Comparison of ENCODE assay signal across 24 cellular contexts in genomic region chr10:130053561-130053960, GRCh38.
"Had no signal": no experiment of that assay in that cellular context is flagged by ENCODE, and none has a peak within 500 bp of the region (broad histone marks: within the 10 kb centered on the region; RNA-seq: fewer than 3 reads in every experiment).

No MANE protein-coding gene starts in this region.

- H3K79me2 ChIP-seq: parathyroid adenoma had no signal

- H3K27ac ChIP-seq: breast epithelium, neutrophil, parathyroid adenoma, sigmoid colon, stomach, testis had no signal

- H3K27ac Mint-ChIP-seq: activated CD4-positive, alpha-beta T cell treated with anti-CD3 and anti-CD28 coated beads, Interleukin-2, amount 10 ng/mL, durations not matched to agents 24 days and 14 days; activated CD8-positive, alpha-beta T cell treated with anti-CD3 and anti-CD28 coated beads for 36 hours; activated naive CD4-positive, alpha-beta T cell treated with anti-CD3 and anti-CD28 coated beads, Interleukin-2, amount 10 ng/mL, durations not matched to agents 7 days and 5 days; activated T-cell treated with anti-CD3 and anti-CD28 coated beads, Interleukin-2, amount 50 U/mL, for 24 hours; activated T-helper 2 cell treated with anti-CD3 and anti-CD28 coated beads, Interferon-gamma antibody, Interleukin-2, Interleukin-4, amounts not matched to agents 10 μg/mL and 5 μg/mL and 100 μg/mL, durations not matched to agents 14 hours and 24 hours and 36 hours; natural killer cell treated with Interleukin-12 subunit alpha and Interleukin-12 subunit beta and Interleukin-15 and Interleukin-18, amount 100 ng/mL, for 72 hours; stimulated activated effector memory CD8-positive, alpha-beta T cell treated with anti-CD3 and anti-CD28 coated beads, Interleukin-12 subunit alpha, Interleukin-12 subunit beta, amount 100 ng/mL, for 72 hours; type B pancreatic cell had no signal

- H3K4me3 Mint-ChIP-seq: activated CD4-positive, alpha-beta T cell treated with anti-CD3 and anti-CD28 coated beads, Interleukin-2, amount 10 ng/mL, durations not matched to agents 24 days and 14 days; activated CD8-positive, alpha-beta T cell treated with anti-CD3 and anti-CD28 coated beads for 36 hours; activated naive CD4-positive, alpha-beta T cell treated with anti-CD3 and anti-CD28 coated beads, Interleukin-2, amount 10 ng/mL, durations not matched to agents 7 days and 5 days; activated T-cell treated with anti-CD3 and anti-CD28 coated beads, Interleukin-2, amount 50 U/mL, for 24 hours; natural killer cell treated with Interleukin-12 subunit alpha and Interleukin-12 subunit beta and Interleukin-15 and Interleukin-18, amount 100 ng/mL, for 72 hours; stimulated activated effector memory CD8-positive, alpha-beta T cell treated with anti-CD3 and anti-CD28 coated beads, Interleukin-12 subunit alpha, Interleukin-12 subunit beta, amount 100 ng/mL, for 72 hours; type B pancreatic cell had no signal

- H3K4me1 Mint-ChIP-seq: activated CD4-positive, alpha-beta T cell treated with anti-CD3 and anti-CD28 coated beads, Interleukin-2, amount 10 ng/mL, durations not matched to agents 24 days and 14 days; activated naive CD4-positive, alpha-beta T cell treated with anti-CD3 and anti-CD28 coated beads, Interleukin-2, amount 10 ng/mL, durations not matched to agents 7 days and 5 days; stimulated activated effector memory CD8-positive, alpha-beta T cell treated with anti-CD3 and anti-CD28 coated beads, Interleukin-12 subunit alpha, Interleukin-12 subunit beta, amount 100 ng/mL, for 72 hours had no signal

- H3K27me3 ChIP-seq: neutrophil, sigmoid colon, testis had no signal

- H3K36me3 ChIP-seq: breast epithelium, neutrophil, sigmoid colon, stomach had no signal

- ATAC-seq: activated CD8-positive, alpha-beta T cell treated with anti-CD3 and anti-CD28 coated beads for 36 hours; esophagus mucosa; left lobe of liver; natural killer cell treated with Interleukin-12 subunit alpha and Interleukin-12 subunit beta and Interleukin-15 and Interleukin-18, amount 100 ng/mL, for 72 hours; stimulated activated effector memory CD8-positive, alpha-beta T cell treated with anti-CD3 and anti-CD28 coated beads, Interleukin-12 subunit alpha, Interleukin-12 subunit beta, amount 100 ng/mL, for 72 hours had no signal

- H3K9me3 Mint-ChIP-seq: activated T-helper 2 cell treated with anti-CD3 and anti-CD28 coated beads, Interferon-gamma antibody, Interleukin-2, Interleukin-4, amounts not matched to agents 10 μg/mL and 5 μg/mL and 100 μg/mL, durations not matched to agents 14 hours and 24 hours and 36 hours; natural killer cell treated with Interleukin-12 subunit alpha and Interleukin-12 subunit beta and Interleukin-15 and Interleukin-18, amount 100 ng/mL, for 72 hours; stimulated activated effector memory CD8-positive, alpha-beta T cell treated with anti-CD3 and anti-CD28 coated beads, Interleukin-12 subunit alpha, Interleukin-12 subunit beta, amount 100 ng/mL, for 72 hours had no signal

- H3K9ac ChIP-seq: parathyroid adenoma had no signal

- H3K27me3 Mint-ChIP-seq: activated CD4-positive, alpha-beta T cell treated with anti-CD3 and anti-CD28 coated beads, Interleukin-2, amount 10 ng/mL, durations not matched to agents 24 days and 14 days; activated CD8-positive, alpha-beta T cell treated with anti-CD3 and anti-CD28 coated beads for 36 hours; activated T-cell treated with anti-CD3 and anti-CD28 coated beads, Interleukin-2, amount 50 U/mL, for 24 hours; natural killer cell treated with Interleukin-12 subunit alpha and Interleukin-12 subunit beta and Interleukin-15 and Interleukin-18, amount 100 ng/mL, for 72 hours had no signal

- H3K4me3 ChIP-seq: breast epithelium, lung, sigmoid colon, stomach, testis had no signal

- H3K4me1 ChIP-seq: breast epithelium, parathyroid adenoma, sigmoid colon, stomach, testis had no signal

- DNase-seq: activated CD4-positive, alpha-beta T cell treated with anti-CD3 and anti-CD28 coated beads, Interleukin-2, amount 10 ng/mL, durations not matched to agents 24 days and 14 days; activated CD8-positive, alpha-beta T cell treated with anti-CD3 and anti-CD28 coated beads for 36 hours; activated naive CD4-positive, alpha-beta T cell treated with anti-CD3 and anti-CD28 coated beads, Interleukin-2, amount 10 ng/mL, durations not matched to agents 7 days and 5 days; activated T-cell treated with anti-CD3 and anti-CD28 coated beads, Interleukin-2, amount 50 U/mL, for 24 hours; cortex of kidney; effector CD4-positive, alpha-beta T cell; foreskin melanocyte; head of caudate nucleus; kidney; sigmoid colon; stimulated activated CD4-positive, alpha-beta T cell treated with anti-CD3 and anti-CD28 coated beads, Interleukin-4, amount 100 ng/mL, for 24 hours; stomach; T1000; testis had no signal

- H3K36me3 Mint-ChIP-seq: activated naive CD4-positive, alpha-beta T cell treated with anti-CD3 and anti-CD28 coated beads, Interleukin-2, amount 10 ng/mL, durations not matched to agents 7 days and 5 days; natural killer cell treated with Interleukin-12 subunit alpha and Interleukin-12 subunit beta and Interleukin-15 and Interleukin-18, amount 100 ng/mL, for 72 hours; stimulated activated effector memory CD8-positive, alpha-beta T cell treated with anti-CD3 and anti-CD28 coated beads, Interleukin-12 subunit alpha, Interleukin-12 subunit beta, amount 100 ng/mL, for 72 hours; type B pancreatic cell had no signal

- H2AFZ ChIP-seq: parathyroid adenoma had no signal

- H3K9me3 ChIP-seq: neutrophil, sigmoid colon, testis had no signal
